Comparison of ENCODE assay signal across 15 cellular contexts in the genomic region with DNA sequence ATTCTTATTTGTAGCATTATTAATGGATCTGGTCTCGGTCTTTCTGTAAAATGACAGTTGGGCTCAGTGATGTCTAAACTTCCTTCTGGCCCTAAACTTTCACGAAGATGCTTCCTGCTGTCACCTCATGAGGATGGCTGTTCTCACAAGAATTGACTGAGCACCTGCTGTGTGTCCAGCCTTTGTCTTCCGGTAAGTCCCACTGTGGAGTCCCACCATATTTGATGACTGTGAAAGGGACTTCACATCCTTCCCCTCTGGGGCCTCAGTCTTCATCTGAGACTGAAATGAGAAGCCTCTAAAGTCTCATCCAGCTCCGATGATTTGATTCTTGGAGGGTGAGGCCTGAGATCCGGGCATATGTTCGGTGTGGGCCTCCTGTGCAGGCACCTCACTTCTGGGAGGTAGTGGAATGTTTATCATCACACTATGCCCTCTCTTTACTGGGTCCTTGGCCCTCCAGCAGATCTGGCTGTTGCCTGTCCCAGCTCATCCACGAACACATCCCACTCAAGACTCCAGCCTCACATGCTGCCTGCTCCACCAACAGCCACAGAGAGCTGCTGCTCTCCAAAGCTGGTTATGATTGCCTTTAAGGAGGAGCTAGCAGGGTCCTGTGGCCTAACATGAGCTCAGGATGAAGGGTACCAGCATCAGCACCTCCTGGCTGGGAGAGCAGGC.
"Had no signal": no experiment of that assay in that cellular context is flagged by ENCODE, and none has a peak within 500 bp of the region (broad histone marks: within the 10 kb centered on the region; RNA-seq: fewer than 3 reads in every experiment).

No MANE protein-coding gene starts in this region.

- H3K4me3 ChIP-seq: gastroesophageal sphincter, left ventricle myocardium inferior, skin epidermis, tibial nerve, vagina had no signal

- H3K4me1 ChIP-seq: left ventricle myocardium inferior, tibial nerve, vagina had no signal

- ATAC-seq: activated CD4-positive, alpha-beta T cell treated with anti-CD3 and anti-CD28 coated beads for 36 hours; activated CD8-positive, alpha-beta T cell treated with anti-CD3 and anti-CD28 coated beads for 36 hours; gastroesophageal sphincter; natural killer cell treated with Interleukin-12 subunit alpha and Interleukin-12 subunit beta and Interleukin-15 and Interleukin-18, amount 100 ng/mL, for 72 hours had no signal

- H3K27ac ChIP-seq: gastroesophageal sphincter, left ventricle myocardium inferior, skin epidermis, tibial nerve, vagina had no signal

- DNase-seq: activated CD4-positive, alpha-beta T cell treated with anti-CD3 and anti-CD28 coated beads for 36 hours; activated CD8-positive, alpha-beta memory T cell treated with anti-CD3 and anti-CD28 coated beads, Interleukin-2, amount 50 U/mL, for 4 hours; activated CD8-positive, alpha-beta T cell treated with anti-CD3 and anti-CD28 coated beads for 36 hours; activated naive CD4-positive, alpha-beta T cell treated with anti-CD3 and anti-CD28 coated beads for 36 hours; cortex of kidney; effector memory CD4-positive, alpha-beta T cell; islet precursor cell; left ventricle myocardium inferior; mesenchymal stem cell; retina had no signal

- H3K9me3 ChIP-seq: vagina had no signal

- H3K27me3 ChIP-seq: gastroesophageal sphincter, vagina had no signal

- H3K36me3 ChIP-seq: gastroesophageal sphincter, left ventricle myocardium inferior, tibial nerve, vagina had no signal
